8 cellular contexts compared by ENCODE assay signal in the genomic region with DNA sequence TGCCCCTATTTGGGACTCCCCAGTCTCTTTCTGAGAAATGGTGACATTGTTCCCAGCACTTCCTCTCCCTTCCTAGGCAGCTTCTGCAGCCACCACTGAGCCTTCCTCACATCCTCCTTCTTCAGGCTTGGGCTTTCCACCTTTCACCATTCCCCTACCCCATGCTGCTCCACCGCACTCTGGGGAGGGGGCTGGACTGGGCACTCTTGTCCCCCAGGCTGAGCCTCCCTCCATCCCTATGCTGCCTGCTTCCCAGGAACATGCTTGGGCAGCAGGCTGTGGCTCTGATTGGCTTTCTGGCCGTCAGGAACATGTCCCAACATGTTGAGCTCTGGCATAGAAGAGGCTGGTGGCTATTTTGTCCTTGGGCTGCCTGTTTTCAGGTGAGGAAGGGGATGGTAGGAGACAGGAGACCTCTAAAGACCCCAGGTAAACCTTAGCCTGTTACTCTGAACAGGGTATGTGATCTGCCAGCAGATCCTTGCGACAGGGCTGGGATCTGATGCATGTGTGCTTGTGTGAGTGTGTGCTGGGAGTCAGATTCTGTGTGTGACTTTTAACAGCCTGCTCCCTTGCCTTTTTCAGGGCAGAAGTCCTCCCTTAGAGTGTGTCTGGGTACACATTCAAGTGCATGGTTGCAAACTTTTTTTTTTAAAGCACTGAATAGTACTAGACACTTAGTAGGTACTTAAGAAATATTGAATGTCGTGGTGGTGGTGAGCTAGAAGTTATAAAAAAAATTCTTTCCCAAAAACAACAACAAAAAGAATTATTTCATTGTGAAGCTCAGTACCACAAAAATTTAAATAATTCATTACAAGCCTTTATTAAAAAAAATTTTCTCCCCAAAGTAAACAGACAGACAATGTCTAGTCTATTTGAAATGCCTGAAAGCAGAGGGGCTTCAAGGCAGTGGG. TPM values are rescaled to one million over a fixed set of nuclear protein-coding genes. Genes with fewer than 3 reads are reported as not detected.
DNase-seq lines count a peak whose midpoint lies in the region; ATAC-seq, FAIRE-seq and TF ChIP-seq lines count a peak whose summit lies in the region.

No MANE protein-coding gene starts in this region.

- no peak for ATAC-seq in HG02642 (IDR thresholded peaks at IDR 0.05; ENCODE audit: poor library complexity, unreplicated experiment)

- H2BK12ac ChIP-seq in H1 (ENCODE audit: low read depth, low read length): peak overlapping the region; percentile 100

- peak overlapping the region; percentile 97 for H2BK20ac ChIP-seq in H1 (ENCODE audit: low read length)

- WGBS in H1 (ENCODE audit: extremely low coverage in 1 of 2, insufficient coverage in 1 of 2, insufficient read length in 1 of 2, insufficient replicate concordance in 2 of 2, low coverage in 1 of 2, low lambda C conversion rate in 2 of 2, missing lambda C conversion rate in 1 of 2), 2 experiments: 71% methylated on average over 4 of the region's 4 CpGs; no CpG with 5 or more reads in 1 of the 2 experiments
- WGBS in sigmoid colon, 2 donors: 82 to 83% methylated on average over 4 of the region's 4 CpGs

- H3K4me2 ChIP-seq in H1 (ENCODE audit: insufficient read depth in 1 of 2, low read depth in 2 of 2, low read length in 2 of 2): peak overlapping the region; percentile 48 to 85

- no peak overlapping the region for H3K14ac ChIP-seq in H1 (ENCODE audit: insufficient read length)

- H2BK5ac ChIP-seq in H1 (ENCODE audit: low read depth, low read length): peak overlapping the region; percentile 100

- peak overlapping the region; percentile 1 for H3K56ac ChIP-seq in H1 (replicated peaks; ENCODE audit: insufficient read length, low read depth, low read length)

- H4K8ac ChIP-seq in H1 (ENCODE audit: extremely low read depth, insufficient read depth, low read length): peak overlapping the region; percentile 60; the same call in 1 of the 2 replicates

- no peak for TF ChIP-seq CTCF in H1 (IDR thresholded peaks at IDR 0.05; ENCODE audit: control extremely low read depth in 1 of 3, insufficient read depth in 1 of 3, low read depth in 1 of 3, low read length in 3 of 3)
- no peak for TF ChIP-seq CTCF in sigmoid colon (IDR thresholded peaks at IDR 0.05)

- FAIRE-seq in H1 (lab: Jason Lieb, UNC): no peak

- TF ChIP-seq EP300 in H1 (IDR thresholded peaks at IDR 0.05; ENCODE audit: borderline replicate concordance in 1 of 2, low read depth in 2 of 2, low read length in 2 of 2) (no peak), sigmoid colon (IDR thresholded peaks at IDR 0.05) (no peak)

- H3K23me2 ChIP-seq in H1 (ENCODE audit: low read depth, low read length): peaks cover 18% of the 10 kb centered on the region; the same call in 1 of the 2 replicates

- H3K27me3 ChIP-seq in H1 (replicated peaks in 1 of 4; ENCODE audit: control insufficient read depth in 3 of 4, extremely low read depth in 1 of 4, insufficient read depth in 3 of 4, low read length in 3 of 4): peaks cover 6 to 28% (median 20%) of the 10 kb centered on the region in 4 experiments
- H3K27me3 ChIP-seq in sigmoid colon: no peaks in the 10 kb centered on the region

- peak in 1 of 2 experiments; percentile 49; a peak in 1 of 3 replicates for TF ChIP-seq POLR2A in H1 (IDR thresholded peaks at IDR 0.05; ENCODE audit: control extremely low read depth in 1 of 2, low read depth in 2 of 2, low read length in 2 of 2)
- TF ChIP-seq POLR2A in sigmoid colon (IDR thresholded peaks at IDR 0.05): no peak

- H3K4ac ChIP-seq in H1 (replicated peaks; ENCODE audit: insufficient read length, low read depth, low read length): peak overlapping the region; percentile 10

- DNase-seq in DMS153 (lab: John Stamatoyannopoulos, UW) (peak; percentile 6), DMS153 treated with DMSO at 0.1 percent for 48 hours (lab: John Stamatoyannopoulos, UW; ENCODE audit: unreplicated experiment) (no peak), NCI-H526 (lab: John Stamatoyannopoulos, UW) (peak; percentile 47 to 70), H1 (ENCODE audit: low read depth in 1 of 2, low spot score in 2 of 2) (no peak), sigmoid colon (no peak), cerebellar cortex (ENCODE audit: low spot score) (no peak), H4 (ENCODE audit: low spot score) (no peak)

- H3K79me2 ChIP-seq in H1 (ENCODE audit: control insufficient read depth in 1 of 2, insufficient read depth in 2 of 2, low read length in 2 of 2): peaks cover 0 to 14% of the 10 kb centered on the region in 2 experiments; a peak in 1 of 4 replicates

- TF ChIP-seq RAD21 in H1 (IDR thresholded peaks at IDR 0.05 in 1 of 2, conservative IDR thresholded peaks at IDR 0.05 in 1 of 2; ENCODE audit: low read depth in 2 of 2, low read length in 2 of 2): no peak

- H3K4me3 ChIP-seq in H1 (ENCODE audit: extremely low read depth in 1 of 4, insufficient read depth in 2 of 4, low read depth in 3 of 4, low read length in 4 of 4): peak overlapping the region; percentile 4 to 15 (median 10); a peak in 4 of 8 replicates
- H3K4me3 ChIP-seq in sigmoid colon: no peak overlapping the region

- peak overlapping the region; percentile 63 for H4K5ac ChIP-seq in H1 (ENCODE audit: insufficient read length, low read depth, low read length)

- peak overlapping the region; percentile 36 for H2AFZ ChIP-seq in H1 (ENCODE audit: low read length)

- no peak overlapping the region for H3K23ac ChIP-seq in H1 (ENCODE audit: insufficient read length)

- peak overlapping the region; percentile 97; the same call in 1 of the 2 replicates for H2BK15ac ChIP-seq in H1 (ENCODE audit: low read length)

- POLR2A ChIA-PET in H1 (lab: Charles Lee; ENCODE audit: partially characterized antibody): interaction anchor here (0.6 to 10.6 kb wide), 6 partner anchors 11 to 221 kb away, joined by 3 to 109 read pairs (median 4); no protein-coding TSS in a partner anchor

- H3K9me3 ChIP-seq in H1 (ENCODE audit: insufficient read depth in 2 of 2, low read depth in 1 of 2, low read length in 1 of 2) (no peaks in the 10 kb centered on the region), sigmoid colon (no peaks in the 10 kb centered on the region)

- H3K18ac ChIP-seq in H1 (ENCODE audit: extremely low read depth, low read length): peak overlapping the region; percentile 98

- H3K27ac ChIP-seq in H1 (ENCODE audit: low read depth, low read length) (peak overlapping the region; percentile 81), sigmoid colon (peak overlapping the region; percentile 97 to 100 (median 100))

- H4K91ac ChIP-seq in H1 (replicated peaks; ENCODE audit: insufficient read length, low read length): peak overlapping the region; percentile 98

- peaks cover 4 to 14% of the 10 kb centered on the region in 2 experiments for H4K20me1 ChIP-seq in H1 (replicated peaks in 1 of 2; ENCODE audit: control insufficient read depth in 1 of 2, insufficient read depth in 2 of 2, low read length in 2 of 2)

- peak overlapping the region; percentile 89; the same call in 1 of the 2 replicates for H2AK5ac ChIP-seq in H1 (ENCODE audit: low read depth, low read length)

- CTCF ChIA-PET in H1 (lab: Charles Lee; ENCODE audit: partially characterized antibody): interaction anchor here (0.6 to 8.8 kb wide), 6 partner anchors 10 to 173 kb away, joined by 3 to 67 read pairs (median 3); no protein-coding TSS in a partner anchor

- peaks cover 5 to 30% (median 14%) of the 10 kb centered on the region in 4 experiments for H3K4me1 ChIP-seq in H1 (replicated peaks in 1 of 4; ENCODE audit: control insufficient read depth in 3 of 4, insufficient read depth in 4 of 4, low read length in 3 of 4)
- peaks cover 0 to 34% (median 26%) of the 10 kb centered on the region in 4 donors for H3K4me1 ChIP-seq in sigmoid colon

- peak overlapping the region in 3 of 4 experiments; percentile 29 to 68 (median 44); a peak in 6 of 7 replicates for H3K9ac ChIP-seq in H1 (replicated peaks in 1 of 4; ENCODE audit: extremely low read depth in 1 of 4, low read depth in 3 of 4, low read length in 3 of 4)

- intact Hi-C loops in sigmoid colon (cut with DNase I): loop anchor here (2.0 kb wide), 1 partner anchor 16 kb away; no protein-coding TSS in a partner anchor

- H2BK120ac ChIP-seq in H1 (replicated peaks; ENCODE audit: low read depth, low read length): peak overlapping the region; percentile 93

- H3K79me1 ChIP-seq in H1 (ENCODE audit: low read depth, low read length): 0 out of 2 replicates have a peak, but pooled peaks cover 3% of the 10 kb centered on the region

- no peaks in the 10 kb centered on the region for H3K36me3 ChIP-seq in H1 (ENCODE audit: control insufficient read depth in 2 of 4, insufficient read depth in 4 of 4, low read length in 3 of 4)
- H3K36me3 ChIP-seq in sigmoid colon: no peaks in the 10 kb centered on the region

TF ChIP-seq in H1, 55 proteins besides CTCF, POLR2A, EP300 and RAD21:
- TF ChIP-seq BCL11A (IDR thresholded peaks at IDR 0.05; ENCODE audit: low read depth in 2 of 2, low read length in 2 of 2) (no peak), TAF1 (IDR thresholded peaks at IDR 0.05; ENCODE audit: low read depth, low read length) (peak; percentile 61)

RNA-seq across cellular contexts. Expression of a gene that starts 2.1 kb away (rescaled TPM):
- 14.5 and 15.2 TPM in 2 replicates for total RNA-seq in H1 (2021; fragmentation: NEBNext Ultra II Directional; extraction: Animal tissue kit (Norgen Biotek cat#: 25700))
- 36.0 and 56.1 TPM in 2 replicates for polyA plus RNA-seq in H1 (2011; rRNA removed)
- polyA plus RNA-seq in H1 (2011; cell fraction: cytosol; rRNA removed): 26.6 TPM
- 39.2 TPM for polyA plus RNA-seq in H1 (2011; cell fraction: nucleus; rRNA removed)
- polyA plus RNA-seq in H1 (2012, experiment 1 of 2): 23.5 to 37.7 TPM (median 28.4 TPM) in 4 replicates
- polyA plus RNA-seq in H1 (2012, experiment 2 of 2): 42.7 TPM
- 15.1 TPM for polyA plus RNA-seq in H1 (2013, experiment 1 of 2)
- 16.1 TPM for polyA plus RNA-seq in H1 (2013, experiment 2 of 2)
- 15.5 and 20.6 TPM in 2 replicates for polyA minus RNA-seq in H1 (2011; rRNA and poly(A)+ RNA removed)
- polyA minus RNA-seq in H1 (2011; cell fraction: cytosol; rRNA and poly(A)+ RNA removed): 14.0 TPM
- 33.3 TPM for polyA minus RNA-seq in H1 (2011; cell fraction: nucleus; rRNA and poly(A)+ RNA removed)
- total RNA-seq in sigmoid colon: 100 to 1,000 TPM in 1 of 4 donors, 10 to 100 TPM in 3; 35.7 to 390 (median 49.7) TPM
- polyA plus RNA-seq in sigmoid colon: 100 to 1,000 TPM; 255 to 429 (median 404) TPM
- 119 and 142 TPM in 2 replicates for total RNA-seq in H4 (2014; rRNA removed; shearing (Covaris generic))

RNA-seq across cellular contexts. Expression of a gene that starts 21.2 kb away (rescaled TPM):
- total RNA-seq in H1 (2021; fragmentation: NEBNext Ultra II Directional; extraction: Animal tissue kit (Norgen Biotek cat#: 25700)): not detected in 2 replicates
- polyA plus RNA-seq in H1 (2011; rRNA removed) (0.02 and 0.03 TPM in 2 replicates), sigmoid colon (under 1 TPM; under 0.01 to 0.23 (median 0.10) TPM)
- 0.06 TPM for polyA plus RNA-seq in H1 (2011; cell fraction: cytosol; rRNA removed)
- polyA plus RNA-seq in H1 (2011; cell fraction: nucleus; rRNA removed): 0.09 TPM
- polyA plus RNA-seq in H1 (2012, experiment 1 of 2): 0.11 TPM in 1 of 4 replicates, not detected in the others
- polyA plus RNA-seq in H1 (2012, experiment 2 of 2): not detected
- polyA plus RNA-seq in H1 (2013, experiment 1 of 2): 0.02 TPM
- polyA plus RNA-seq in H1 (2013, experiment 2 of 2): 0.02 TPM
- polyA minus RNA-seq in H1 (2011; rRNA and poly(A)+ RNA removed): 0.10 TPM in 1 of 2 replicates, not detected in the other
- not detected for polyA minus RNA-seq in H1 (2011; cell fraction: cytosol; rRNA and poly(A)+ RNA removed)
- polyA minus RNA-seq in H1 (2011; cell fraction: nucleus; rRNA and poly(A)+ RNA removed): not detected
- total RNA-seq in sigmoid colon: under 1 TPM in 1 of 4 donors, not detected in 3; 0.71 TPM
- not detected in 2 replicates for total RNA-seq in H4 (2014; rRNA removed; shearing (Covaris generic))

Comparison
In these comparisons a context has a peak if more than half of its experiments do, and no peak if none do; other contexts are left out.
1. DNase-seq: peak in DMS153 (single experiment) and NCI-H526 (2 of 2); none in DMS153 treated with DMSO at 0.1 percent for 48 hours (single experiment), H1 (0 of 2), sigmoid colon (single experiment), cerebellar cortex (single experiment) and H4 (single experiment).
2. H3K4me3 ChIP-seq: peak in H1 (4 of 4); none in sigmoid colon (0 of 4).